ENCODE assay signal across 12 cellular contexts in genomic region chr3:134630506-134630905, GRCh38. TPM values are rescaled to one million over a fixed set of nuclear protein-coding genes. Genes with fewer than 3 reads are reported as not detected.
DNase-seq lines count a peak whose midpoint lies in the region; ATAC-seq, FAIRE-seq and TF ChIP-seq lines count a peak whose summit lies in the region.
"Had no signal": no experiment of that assay in that cellular context is flagged by ENCODE, and none has a peak within 500 bp of the region (broad histone marks: within the 10 kb centered on the region; RNA-seq: fewer than 3 reads in every experiment).

No MANE protein-coding gene starts in this region.

- peaks cover 31% of the 10 kb centered on the region for H3K9me3 Mint-ChIP-seq in WTC11

- H3K4me1 Mint-ChIP-seq in WTC11, result peaks cover 6% of the 10 kb centered on the region; the same call in 1 of the 2 replicates

- H3K36me3 ChIP-seq in kidney (ENCODE audit: control insufficient read depth in 1 of 2, insufficient read depth in 2 of 2, low read length in 2 of 2), result no peaks in the 10 kb centered on the region
- H3K36me3 ChIP-seq: gastrocnemius medialis had no signal

- H3K27ac ChIP-seq in HL-60 (replicated peaks) (no peak overlapping the region), kidney (ENCODE audit: low read depth in 2 of 2, low read length in 2 of 2) (no peak overlapping the region)
- H3K27ac ChIP-seq: gastrocnemius medialis had no signal

- H3K4me1 ChIP-seq in kidney (ENCODE audit: control insufficient read depth in 1 of 2, insufficient read depth in 1 of 2, low read depth in 1 of 2, low read length in 2 of 2), result no peaks in the 10 kb centered on the region
- H3K4me1 ChIP-seq: gastrocnemius medialis had no signal

- peaks cover 0 to 4% of the 10 kb centered on the region in 2 donors for H3K9me3 ChIP-seq in kidney (ENCODE audit: control insufficient read depth in 1 of 2, low read length in 2 of 2)
- H3K9me3 ChIP-seq: gastrocnemius medialis had no signal

- no peak overlapping the region for H3K27ac Mint-ChIP-seq in WTC11

- H3K27me3 Mint-ChIP-seq in WTC11 (ENCODE audit: low read depth), result no peaks in the 10 kb centered on the region; the same call in 1 of the 2 replicates

- TF ChIP-seq CTCF in HL-60 (IDR thresholded peaks at IDR 0.05; ENCODE audit: insufficient read depth, low read length) (peak; percentile 49), WTC11 (IDR thresholded peaks at IDR 0.05) (no peak), kidney (IDR thresholded peaks at IDR 0.05; ENCODE audit: borderline replicate concordance, extremely low read depth, insufficient read depth) (peak; percentile 16)

- H3K27me3 ChIP-seq in HL-60 (ENCODE audit: insufficient read depth, poor library complexity, severe bottlenecking), result no peaks in the 10 kb centered on the region
- H3K27me3 ChIP-seq: gastrocnemius medialis had no signal

- ATAC-seq in WTC11 (peak; percentile 85), HG03378 (IDR thresholded peaks at IDR 0.05; ENCODE audit: unreplicated experiment) (no peak)
- ATAC-seq: gastrocnemius medialis had no signal

- peak; percentile 39 for DNase-seq in EH (ENCODE audit: low read depth)
- DNase-seq in HL-60 (ENCODE audit: low read depth in 1 of 2, low spot score in 1 of 2), result peak in 1 of 2 experiments; percentile 45
- DNase-seq in WTC11 (ENCODE audit: low spot score), result no peak
- DNase-seq in kidney, result no peak
- DNase-seq in NCI-H510A (lab: John Stamatoyannopoulos, UW), result no peak
- DNase-seq in COR-L47 (lab: John Stamatoyannopoulos, UW), result no peak
- DNase-seq: activated CD8-positive, alpha-beta memory T cell treated with anti-CD3 and anti-CD28 coated beads for 24 hours; amygdala; gastrocnemius medialis; retina had no signal

- peaks cover 6% of the 10 kb centered on the region for H3K36me3 Mint-ChIP-seq in WTC11

- no peak for FAIRE-seq in kidney (lab: Jason Lieb, UNC)
- FAIRE-seq: HTR-8/SVneo had no signal

- intact Hi-C loops in kidney (cut with DNase I), result no loop called here

- CTCF ChIA-PET in WTC11 (lab: Charles Lee), result interaction anchor here (0.6 to 3.7 kb wide), 9 partner anchors 10 to 125 kb away, joined by 3 to 29 read pairs (median 5); no protein-coding TSS in a partner anchor

- H3K4me3 ChIP-seq in HL-60 (replicated peaks; ENCODE audit: insufficient read depth, low read length) (no peak overlapping the region), kidney (ENCODE audit: low read length in 2 of 2) (no peak overlapping the region)
- H3K4me3 ChIP-seq: gastrocnemius medialis had no signal

- H3K4me3 Mint-ChIP-seq in WTC11, result no peak overlapping the region

- POLR2A ChIA-PET in WTC11 (lab: Charles Lee), result interaction anchor here (1.1 kb wide), 1 partner anchor 11 kb away, joined by 4 read pairs; no protein-coding TSS in a partner anchor

- no peak overlapping the region for H3K9ac ChIP-seq in kidney (ENCODE audit: low read length in 2 of 2)

TF ChIP-seq in WTC11, 78 proteins besides CTCF, POLR2A, EP300 and RAD21 (continues in another document):
- TF ChIP-seq ZSCAN18 (CRISPR knock-in tag; IDR thresholded peaks at IDR 0.05), result no peak
- no peak for TF ChIP-seq AFF4 (CRISPR knock-in tag; IDR thresholded peaks at IDR 0.05; ENCODE audit: borderline replicate concordance)
- TF ChIP-seq ETV6 (CRISPR knock-in tag; IDR thresholded peaks at IDR 0.05), result no peak
- no peak for TF ChIP-seq ZNF532 (CRISPR knock-in tag; IDR thresholded peaks at IDR 0.05; ENCODE audit: borderline replicate concordance)
- no peak for TF ChIP-seq RORB (CRISPR knock-in tag; IDR thresholded peaks at IDR 0.05)
- no peak for TF ChIP-seq ZNF121 (CRISPR knock-in tag; IDR thresholded peaks at IDR 0.05)
- no peak for TF ChIP-seq PRRX2 (CRISPR knock-in tag; IDR thresholded peaks at IDR 0.05)

RNA-seq across cellular contexts. Expression of gene KY, which starts 20.3 kb away (rescaled TPM):
- total RNA-seq in WTC11 (2021) (not detected in 3 replicates), kidney (0.50 TPM)
- 0.69 TPM for polyA plus RNA-seq in kidney (ENCODE audit: insufficient read depth, low read depth, low replicate concordance)
